Comparison of ENCODE assay signal across 8 cellular contexts in genomic region chr2:237590272-237591020, GRCh38. TPM values are rescaled to one million over a fixed set of nuclear protein-coding genes. Genes with fewer than 3 reads are reported as not detected.
DNase-seq lines count a peak whose midpoint lies in the region; ATAC-seq, FAIRE-seq and TF ChIP-seq lines count a peak whose summit lies in the region.

A gene with protein sequence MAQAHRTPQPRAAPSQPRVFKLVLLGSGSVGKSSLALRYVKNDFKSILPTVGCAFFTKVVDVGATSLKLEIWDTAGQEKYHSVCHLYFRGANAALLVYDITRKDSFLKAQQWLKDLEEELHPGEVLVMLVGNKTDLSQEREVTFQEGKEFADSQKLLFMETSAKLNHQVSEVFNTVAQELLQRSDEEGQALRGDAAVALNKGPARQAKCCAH (minus strand): TSS chr2:237590734. CDS start chr2:237586154, 4,580 bp downstream.

- no peak for TF ChIP-seq CTCF in A549 (IDR thresholded peaks at IDR 0.05)
- no peak for TF ChIP-seq CTCF in breast epithelium (IDR thresholded peaks at IDR 0.05)
- no peak for TF ChIP-seq CTCF in right lobe of liver (IDR thresholded peaks at IDR 0.05)
- no peak for TF ChIP-seq CTCF in A673 (conservative IDR thresholded peaks at IDR 0.05; ENCODE audit: low read depth, low read length)

- ATAC-seq in A549, result peak; percentile 67 to 71
- peak; percentile 62 to 76 (median 69) for ATAC-seq in right lobe of liver
- ATAC-seq in HG03280 (IDR thresholded peaks at IDR 0.05; ENCODE audit: unreplicated experiment), result no peak

- WGBS in A549 (ENCODE audit: missing lambda C conversion rate), result 59% methylated on average over 15 of the region's 15 CpGs
- WGBS in right lobe of liver (ENCODE audit: insufficient coverage, low coverage, low lambda C conversion rate, missing lambda C conversion rate), result 17% methylated on average over 10 of the region's 15 CpGs

- H3K36me3 ChIP-seq in breast epithelium (no peaks in the 10 kb centered on the region), right lobe of liver (no peaks in the 10 kb centered on the region), A673 (ENCODE audit: insufficient read depth, low read length, poor library complexity, severe bottlenecking) (no peaks in the 10 kb centered on the region)

- POLR2A ChIA-PET in A549 (lab: Yijun Ruan, JAX) (no interaction called here), A673 (lab: Charles Lee; ENCODE audit: low non-redundant PET) (no interaction called here)

- CTCF ChIA-PET in A549 (lab: Yijun Ruan, JAX) (interaction anchor here (0.6 to 2.1 kb wide), 2 partner anchors 18 to 381 kb away, joined by 3 to 12 read pairs; no protein-coding TSS in a partner anchor), A673 (lab: Charles Lee) (interaction anchor here (1.0 kb wide), 1 partner anchor 19 kb away, joined by 3 read pairs; no protein-coding TSS in a partner anchor)

- no peak within 1 kb of the TSS for H3K4me3 ChIP-seq in A549
- peak within 1 kb of the TSS; percentile 7 to 61 (median 43) for H3K4me3 ChIP-seq in breast epithelium
- H3K4me3 ChIP-seq in right lobe of liver, result peak within 1 kb of the TSS; percentile 27 to 68 (median 54)
- H3K4me3 ChIP-seq in A673 (ENCODE audit: low read depth, low read length, poor library complexity, severe bottlenecking), result no peak within 1 kb of the TSS

- H3K9me3 ChIP-seq in A549 (no peaks in the 10 kb centered on the region), breast epithelium (no peaks in the 10 kb centered on the region), right lobe of liver (no peaks in the 10 kb centered on the region), A673 (ENCODE audit: low read depth, low read length, poor library complexity, severe bottlenecking) (no peaks in the 10 kb centered on the region)

- TF ChIP-seq POLR2A in A549 (IDR thresholded peaks at IDR 0.05; ENCODE audit: low read length) (no peak), breast epithelium (IDR thresholded peaks at IDR 0.05) (no peak), right lobe of liver (IDR thresholded peaks at IDR 0.05) (peak; percentile 69)

- H3K4me1 ChIP-seq in A549, result peaks cover 31% of the 10 kb centered on the region
- H3K4me1 ChIP-seq in breast epithelium, result peaks cover 0 to 17% of the 10 kb centered on the region in 2 donors
- peaks cover 0 to 50% (median 23%) of the 10 kb centered on the region in 4 donors for H3K4me1 ChIP-seq in right lobe of liver
- H3K4me1 ChIP-seq in A673 (ENCODE audit: insufficient read depth, low read length, poor library complexity, severe bottlenecking), result peaks cover 14% of the 10 kb centered on the region

- H3K4me2 ChIP-seq in A549, result peak within 1 kb of the TSS; percentile 41

- H3K27ac ChIP-seq in A549 (peak within 1 kb of the TSS in 1 of 2 experiments; percentile 69; a peak in 3 of 6 replicates), breast epithelium (peak within 1 kb of the TSS; percentile 90 to 92), right lobe of liver (peak within 1 kb of the TSS; percentile 79 to 96 (median 95)), A673 (ENCODE audit: low read depth, low read length, poor library complexity, severe bottlenecking) (no peak within 1 kb of the TSS)

- intact Hi-C loops in breast epithelium (cut with DNase I; ENCODE audit: low total_unique reads), result loop anchor here (2.0 kb wide), 1 partner anchor 62 kb away; no protein-coding TSS in a partner anchor
- intact Hi-C loops in right lobe of liver (cut with DNase I), result loop anchor here (5.0 to 10.0 kb wide), 2 partner anchors 152 to 154 kb away; no protein-coding TSS in a partner anchor
- intact Hi-C loops in A673 (cut with micrococcal nuclease; ENCODE audit: unreplicated experiment), result no loop called here

- no TSS peak for BruUV-seq in A673 (replicated peaks; lab: Mats Ljungman, UMichigan)

- no peak for TF ChIP-seq EP300 in A549 (IDR thresholded peaks at IDR 0.05)

- H3K27me3 ChIP-seq in breast epithelium (no peaks in the 10 kb centered on the region), right lobe of liver (no peaks in the 10 kb centered on the region), A673 (replicated peaks; ENCODE audit: insufficient read depth, low read depth, low read length, poor library complexity) (no peaks in the 10 kb centered on the region)

- no peak for FAIRE-seq in A549 (lab: Jason Lieb, UNC)

- no peak for TF ChIP-seq RAD21 in A549 (conservative IDR thresholded peaks at IDR 0.05 in 1 of 2, IDR thresholded peaks at IDR 0.05 in 1 of 2)

- peak; percentile 44 to 48 for DNase-seq in A549 (ENCODE audit: low read depth in 1 of 2, low spot score in 1 of 2)
- DNase-seq in HuH-7.5 (ENCODE audit: low spot score), result peak; percentile 63
- peak in 1 of 2 donors; percentile 72 for DNase-seq in breast epithelium (ENCODE audit: low spot score in 2 of 2)
- peak; percentile 80 to 96 (median 95) for DNase-seq in right lobe of liver
- no peak for DNase-seq in GM03348 (ENCODE audit: low spot score)
- DNase-seq in A673 (ENCODE audit: low spot score), result no peak
- DNase-seq in Kasumi-1 (lab: John Stamatoyannopoulos, UW), result no peak

TF ChIP-seq in A549, 52 proteins besides CTCF, POLR2A, EP300 and RAD21:
- no peak for TF ChIP-seq NPAS2 (CRISPR knock-in tag; IDR thresholded peaks at IDR 0.05; ENCODE audit: borderline replicate concordance)
- 0 out of 2 replicates have a peak, but pooled peaks have one; percentile 20 for TF ChIP-seq FOSL2 (IDR thresholded peaks at IDR 0.05)
- peak; percentile 62 for TF ChIP-seq FOSL2 (CRISPR knock-in tag; IDR thresholded peaks at IDR 0.05)
- TF ChIP-seq POLR2AphosphoS2 (conservative IDR thresholded peaks at IDR 0.05; ENCODE audit: low read length), result no peak
- no peak for TF ChIP-seq CHD4 (IDR thresholded peaks at IDR 0.05; ENCODE audit: borderline replicate concordance)
- no peak for TF ChIP-seq CHD2 (IDR thresholded peaks at IDR 0.05; ENCODE audit: low read length, partially characterized antibody)
- TF ChIP-seq NFE2L2 (conservative IDR thresholded peaks at IDR 0.05; ENCODE audit: low read length), result no peak
- no peak for TF ChIP-seq TFCP2L1 (CRISPR knock-in tag; IDR thresholded peaks at IDR 0.05)
- no peak for TF ChIP-seq GATA3 (IDR thresholded peaks at IDR 0.05; ENCODE audit: borderline replicate concordance)
- no peak for TF ChIP-seq SREBF2 (IDR thresholded peaks at IDR 0.05)
- TF ChIP-seq, protein P1, sequence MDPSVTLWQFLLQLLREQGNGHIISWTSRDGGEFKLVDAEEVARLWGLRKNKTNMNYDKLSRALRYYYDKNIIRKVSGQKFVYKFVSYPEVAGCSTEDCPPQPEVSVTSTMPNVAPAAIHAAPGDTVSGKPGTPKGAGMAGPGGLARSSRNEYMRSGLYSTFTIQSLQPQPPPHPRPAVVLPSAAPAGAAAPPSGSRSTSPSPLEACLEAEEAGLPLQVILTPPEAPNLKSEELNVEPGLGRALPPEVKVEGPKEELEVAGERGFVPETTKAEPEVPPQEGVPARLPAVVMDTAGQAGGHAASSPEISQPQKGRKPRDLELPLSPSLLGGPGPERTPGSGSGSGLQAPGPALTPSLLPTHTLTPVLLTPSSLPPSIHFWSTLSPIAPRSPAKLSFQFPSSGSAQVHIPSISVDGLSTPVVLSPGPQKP (IDR thresholded peaks at IDR 0.05; ENCODE audit: low read depth, low read length), result no peak
- no peak for TF ChIP-seq PBX3 (IDR thresholded peaks at IDR 0.05)
- TF ChIP-seq ZC3H11A (IDR thresholded peaks at IDR 0.05), result no peak
- no peak for TF ChIP-seq PHF8 (IDR thresholded peaks at IDR 0.05; ENCODE audit: borderline replicate concordance, low read depth)
- TF ChIP-seq BHLHE40 (IDR thresholded peaks at IDR 0.05; ENCODE audit: low read depth, low read length), result 0 out of 2 replicates have a peak, but pooled peaks have one; percentile 5
- TF ChIP-seq JUN (IDR thresholded peaks at IDR 0.05), result no peak

RNA-seq across cellular contexts. Expression of the gene that starts here (rescaled TPM):
- polyA plus RNA-seq in A549 (2011; rRNA removed), result 0.44 and 0.78 TPM in 2 replicates
- polyA plus RNA-seq in A549 (2012; cell fraction: cytosol; rRNA removed), result 0.09 TPM in 2 replicates
- 0.23 and 0.37 TPM in 2 replicates for polyA plus RNA-seq in A549 (2012; cell fraction: nucleus; rRNA removed)
- 0.42 to 2.3 TPM (median 2.2 TPM) in 3 replicates for polyA plus RNA-seq in A549 (2017; fragmentation: RNase III; extraction: RNeasy Plus Mini Kit Qiagen cat#74134 plus additional on column Dnase treatment)
- polyA minus RNA-seq in A549 (2011; rRNA and poly(A)+ RNA removed), result 0.33 TPM in 1 of 2 replicates, not detected in the other
- total RNA-seq in breast epithelium, result 10 to 100 TPM in 2 of 3 donors, not detected in 1; 39.7 to 43.9 TPM
- total RNA-seq in right lobe of liver, result 100 to 1,000 TPM in 2 of 6 experiments, 10 to 100 TPM in 4; 57.5 to 129 (median 77.9) TPM
- 0.62 TPM in 1 of 2 replicates, not detected in the other for total RNA-seq in A673 (2021)

Comparison
In these comparisons a context has a peak if more than half of its experiments do, and no peak if none do; other contexts are left out.
1. DNase-seq: peak in A549 (2 of 2), HuH-7.5 (single experiment) and right lobe of liver (3 of 3); none in GM03348 (single experiment), A673 (single experiment) and Kasumi-1 (0 of 2).
2. H3K4me3 ChIP-seq: peak in breast epithelium (3 of 3) and right lobe of liver (3 of 3); none in A549 (single experiment) and A673 (single experiment).